Comparison of ENCODE assay signal across 8 cellular contexts in genomic region chr4:165207431-165208321, GRCh38. TPM values are rescaled to one million over a fixed set of nuclear protein-coding genes. Genes with fewer than 3 reads are reported as not detected.
A peak's percentile ranks its signal among the peaks of the same experiment; 100 is the strongest.
DNase-seq lines count a peak whose midpoint lies in the region; ATAC-seq, FAIRE-seq and TF ChIP-seq lines count a peak whose summit lies in the region.

A gene with protein sequence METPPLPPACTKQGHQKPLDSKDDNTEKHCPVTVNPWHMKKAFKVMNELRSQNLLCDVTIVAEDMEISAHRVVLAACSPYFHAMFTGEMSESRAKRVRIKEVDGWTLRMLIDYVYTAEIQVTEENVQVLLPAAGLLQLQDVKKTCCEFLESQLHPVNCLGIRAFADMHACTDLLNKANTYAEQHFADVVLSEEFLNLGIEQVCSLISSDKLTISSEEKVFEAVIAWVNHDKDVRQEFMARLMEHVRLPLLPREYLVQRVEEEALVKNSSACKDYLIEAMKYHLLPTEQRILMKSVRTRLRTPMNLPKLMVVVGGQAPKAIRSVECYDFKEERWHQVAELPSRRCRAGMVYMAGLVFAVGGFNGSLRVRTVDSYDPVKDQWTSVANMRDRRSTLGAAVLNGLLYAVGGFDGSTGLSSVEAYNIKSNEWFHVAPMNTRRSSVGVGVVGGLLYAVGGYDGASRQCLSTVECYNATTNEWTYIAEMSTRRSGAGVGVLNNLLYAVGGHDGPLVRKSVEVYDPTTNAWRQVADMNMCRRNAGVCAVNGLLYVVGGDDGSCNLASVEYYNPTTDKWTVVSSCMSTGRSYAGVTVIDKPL (plus strand): TSS chr4:165207561. CDS start chr4:165207877, 316 bp downstream.

- CTCF ChIA-PET in A549 (lab: Yijun Ruan, JAX) = no interaction called here
- CTCF ChIA-PET in activated CD4-positive, alpha-beta T cell treated with anti-CD3 and anti-CD28 coated beads for 36 hours (lab: Charles Lee) = interaction anchor here (0.9 to 1.3 kb wide), 3 partner anchors 12 to 123 kb away, joined by 3 read pairs; partner anchors contain the start of gene MSMO1

- H3K36me3 Mint-ChIP-seq in activated CD4-positive, alpha-beta T cell treated with anti-CD3 and anti-CD28 coated beads for 36 hours (ENCODE audit: low read depth) = peaks cover 3% of the 10 kb centered on the region

- POLR2A ChIA-PET in A549 (lab: Yijun Ruan, JAX) = interaction anchor here (1.0 kb wide), 1 partner anchor 95 kb away, joined by 3 read pairs; the partner anchor contains the start of gene TMEM192
- POLR2A ChIA-PET in activated CD4-positive, alpha-beta T cell treated with anti-CD3 and anti-CD28 coated beads for 36 hours (lab: Charles Lee) = interaction anchor here (0.6 kb wide), 1 partner anchor 8 kb away, joined by 3 read pairs; no protein-coding TSS in a partner anchor

- 13% methylated on average over 1 of the region's 116 CpGs for WGBS in A549 (ENCODE audit: missing lambda C conversion rate)

- no peak for TF ChIP-seq RAD21 in A549 (conservative IDR thresholded peaks at IDR 0.05 in 1 of 2, IDR thresholded peaks at IDR 0.05 in 1 of 2)

- peaks cover 68% of the 10 kb centered on the region for H3K4me1 Mint-ChIP-seq in activated CD4-positive, alpha-beta T cell treated with anti-CD3 and anti-CD28 coated beads for 36 hours

- H3K9me3 ChIP-seq in A549 = no peaks in the 10 kb centered on the region

- ATAC-seq in A549 (peak; percentile 87 to 96), HG02973 (IDR thresholded peaks at IDR 0.05; ENCODE audit: unreplicated experiment) (peak; percentile 91), left lobe of liver (peak; percentile 91)
- peak; percentile 65 for ATAC-seq in activated CD4-positive, alpha-beta T cell treated with anti-CD3 and anti-CD28 coated beads for 36 hours

- H3K9me3 Mint-ChIP-seq in activated CD4-positive, alpha-beta T cell treated with anti-CD3 and anti-CD28 coated beads for 36 hours (ENCODE audit: low read depth) = no peaks in the 10 kb centered on the region

- no peaks in the 10 kb centered on the region for H3K27me3 Mint-ChIP-seq in activated CD4-positive, alpha-beta T cell treated with anti-CD3 and anti-CD28 coated beads for 36 hours

- H3K4me3 Mint-ChIP-seq in activated CD4-positive, alpha-beta T cell treated with anti-CD3 and anti-CD28 coated beads for 36 hours = peak within 1 kb of the TSS; percentile 86

- TF ChIP-seq EP300 in A549 (IDR thresholded peaks at IDR 0.05) = no peak

- TF ChIP-seq CTCF in A549 (IDR thresholded peaks at IDR 0.05) (no peak), coronary artery (IDR thresholded peaks at IDR 0.05) (no peak)

- peak within 1 kb of the TSS; percentile 93 to 97 for H3K27ac ChIP-seq in A549
- H3K27ac ChIP-seq in coronary artery = peak within 1 kb of the TSS; percentile 78 to 96

- peak within 1 kb of the TSS; percentile 87 for H3K4me2 ChIP-seq in A549

- FAIRE-seq in A549 (lab: Jason Lieb, UNC) (no peak), GM18507 (lab: Jason Lieb, UNC) (peak; percentile 36)

- DNase-seq in A549 (ENCODE audit: low read depth in 1 of 2, low spot score in 1 of 2) (peak; percentile 35 to 55), GM18507 (ENCODE audit: extremely low spot score, insufficient read length, low read depth) (peak; percentile 74), NCI-H2171 treated with DMSO at 0.1 percent for 48 hours (lab: John Stamatoyannopoulos, UW) (peak; percentile 57), coronary artery (ENCODE audit: low spot score) (peak; percentile 79), left lobe of liver (ENCODE audit: low spot score) (peak; percentile 87)
- DNase-seq in activated CD4-positive, alpha-beta T cell treated with anti-CD3 and anti-CD28 coated beads for 36 hours = peak; percentile 82
- DNase-seq in stimulated activated CD4-positive, alpha-beta T cell treated with anti-CD3 and anti-CD28 coated beads, Interleukin-2, amount 100 ng/mL, for 4 hours (ENCODE audit: low read depth) = peak; percentile 56

- peaks cover 39% of the 10 kb centered on the region for H3K4me1 ChIP-seq in A549

- H3K27ac Mint-ChIP-seq in activated CD4-positive, alpha-beta T cell treated with anti-CD3 and anti-CD28 coated beads for 36 hours = peak within 1 kb of the TSS; percentile 89

- intact Hi-C loops in activated CD4-positive, alpha-beta T cell treated with anti-CD3 and anti-CD28 coated beads for 36 hours (cut with DNase I, micrococcal nuclease) = loop anchor here (1.0 to 10.0 kb wide), 5 partner anchors 47 to 120 kb away; partner anchors contain the start of genes MSMO1 (in 2 of the 2) and TMEM192 (in 2 of the 2)

- peak; percentile 48 for TF ChIP-seq POLR2A in A549 (IDR thresholded peaks at IDR 0.05; ENCODE audit: low read length)

- peak within 1 kb of the TSS; percentile 93 for H3K4me3 ChIP-seq in A549
- H3K4me3 ChIP-seq in coronary artery = peak within 1 kb of the TSS; percentile 98

TF ChIP-seq in A549, 52 proteins besides CTCF, POLR2A, EP300 and RAD21:
- TF ChIP-seq EHF (CRISPR knock-in tag; IDR thresholded peaks at IDR 0.05) (no peak), KDM1A (IDR thresholded peaks at IDR 0.05; ENCODE audit: low read depth) (no peak), JUN (IDR thresholded peaks at IDR 0.05) (no peak; a peak in 2 of 5 replicates), PHF8 (IDR thresholded peaks at IDR 0.05; ENCODE audit: borderline replicate concordance, low read depth) (no peak), TFCP2L1 (CRISPR knock-in tag; IDR thresholded peaks at IDR 0.05) (no peak), EHMT2 (IDR thresholded peaks at IDR 0.05; ENCODE audit: low read depth) (no peak), CHD4 (IDR thresholded peaks at IDR 0.05; ENCODE audit: borderline replicate concordance) (no peak), CEBPB (IDR thresholded peaks at IDR 0.05) (no peak), HOXA7 (CRISPR knock-in tag; IDR thresholded peaks at IDR 0.05) (no peak), RNF2 (IDR thresholded peaks at IDR 0.05; ENCODE audit: borderline replicate concordance, low read depth) (no peak), CHD2 (IDR thresholded peaks at IDR 0.05; ENCODE audit: low read length, partially characterized antibody) (no peak), HDAC2 (IDR thresholded peaks at IDR 0.05) (no peak), KDM5A (IDR thresholded peaks at IDR 0.05) (no peak), MAZ (IDR thresholded peaks at IDR 0.05; ENCODE audit: borderline replicate concordance, low read depth, low read length) (no peak)
- TF ChIP-seq, protein P1, sequence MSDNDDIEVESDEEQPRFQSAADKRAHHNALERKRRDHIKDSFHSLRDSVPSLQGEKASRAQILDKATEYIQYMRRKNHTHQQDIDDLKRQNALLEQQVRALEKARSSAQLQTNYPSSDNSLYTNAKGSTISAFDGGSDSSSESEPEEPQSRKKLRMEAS (IDR thresholded peaks at IDR 0.05) = no peak

RNA-seq across cellular contexts. Expression of the gene that starts here (rescaled TPM):
- polyA plus RNA-seq in A549 (2011; rRNA removed) (17.3 and 21.6 TPM in 2 replicates), A549 (2017; fragmentation: RNase III; extraction: RNeasy Plus Mini Kit Qiagen cat#74134 plus additional on column Dnase treatment) (10.7 to 13.6 TPM (median 12.2 TPM) in 3 replicates)
- polyA plus RNA-seq in A549 (2012; cell fraction: cytosol; rRNA removed) = 6.4 and 6.6 TPM in 2 replicates
- 2.2 and 4.7 TPM in 2 replicates for polyA plus RNA-seq in A549 (2012; cell fraction: nucleus; rRNA removed)
- polyA minus RNA-seq in A549 (2011; rRNA and poly(A)+ RNA removed) = 6.9 and 8.1 TPM in 2 replicates
- 10 to 100 TPM; 20.9 to 22.1 TPM for total RNA-seq in activated CD4-positive, alpha-beta T cell treated with anti-CD3 and anti-CD28 coated beads for 36 hours
- 23.0 TPM for total RNA-seq in left lobe of liver

Comparison
In these comparisons a context has a peak if more than half of its experiments do, and no peak if none do; other contexts are left out.
1. Peak in every context shown above with its lines: DNase-seq, ATAC-seq, H3K4me3 ChIP-seq and H3K27ac ChIP-seq.